19 cellular contexts compared by ENCODE assay signal in the genomic region with DNA sequence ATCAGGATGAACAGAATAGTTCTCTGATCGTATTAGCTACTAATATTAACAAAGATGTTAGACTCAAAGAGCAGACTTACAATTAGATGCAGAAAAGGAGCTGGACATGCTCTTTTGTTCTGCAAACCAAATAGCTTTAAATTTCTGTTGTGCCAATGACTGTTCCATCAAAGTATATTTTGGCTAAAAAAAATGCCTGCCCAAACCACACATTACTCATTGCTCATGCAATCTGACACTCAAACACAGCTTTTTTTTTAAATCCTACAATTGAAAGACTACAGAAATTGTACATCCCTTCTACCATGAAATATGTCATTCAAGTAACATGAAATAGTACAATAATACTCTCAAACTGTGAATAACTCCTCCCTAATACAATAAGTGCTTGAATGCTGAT. TPM values are rescaled to one million over a fixed set of nuclear protein-coding genes. Genes with fewer than 3 reads are reported as not detected.
DNase-seq lines count a peak whose midpoint lies in the region; ATAC-seq, FAIRE-seq and TF ChIP-seq lines count a peak whose summit lies in the region.
"Had no signal": no experiment of that assay in that cellular context is flagged by ENCODE, and none has a peak within 500 bp of the region (broad histone marks: within the 10 kb centered on the region; RNA-seq: fewer than 3 reads in every experiment).

No MANE protein-coding gene starts in this region.

- H3K4me1 Mint-ChIP-seq in activated T-cell treated with anti-CD3 and anti-CD28 coated beads, Interleukin-2, amount 50 U/mL, for 24 hours (ENCODE audit: low read depth), result no peaks in the 10 kb centered on the region
- H3K4me1 Mint-ChIP-seq: CD14-positive monocyte, T-cell had no signal

- H4K20me1 ChIP-seq in mammary epithelial cell (ENCODE audit: insufficient read depth, low read length), result no peaks in the 10 kb centered on the region

- dilution Hi-C loops in mammary epithelial cell (cut with HindIII; ENCODE audit: low sequenced_read_pairs), result no loop called here

- peaks cover 3% of the 10 kb centered on the region for H3K27me3 Mint-ChIP-seq in activated T-cell treated with anti-CD3 and anti-CD28 coated beads, Interleukin-2, amount 50 U/mL, for 24 hours

- WGBS in mammary epithelial cell (ENCODE audit: low coverage, missing lambda C conversion rate), result 70% methylated on average over 1 of the region's 1 CpG
- WGBS in small intestine, 3 donors, result 70 to 73% (median 73%) methylated on average over 1 of the region's 1 CpG

- H3K27me3 ChIP-seq in mammary epithelial cell (ENCODE audit: insufficient read depth, low read length) (no peaks in the 10 kb centered on the region), small intestine (ENCODE audit: control insufficient read depth in 2 of 2, insufficient read depth in 2 of 2, low read length in 2 of 2) (no peaks in the 10 kb centered on the region)
- H3K27me3 ChIP-seq: MG63 had no signal

- DNase-seq in EH (ENCODE audit: low read depth) (peak; percentile 15), LHCN-M2 (ENCODE audit: low read depth) (peak; percentile 52), mammary epithelial cell (peak; percentile 11), foreskin fibroblast (peak; percentile 19 to 65), small intestine (no peak), SHP77 (lab: John Stamatoyannopoulos, UW) (no peak)
- DNase-seq in activated T-cell treated with anti-CD3 and anti-CD28 coated beads, Interleukin-2, amount 50 U/mL, for 24 hours, result no peak
- DNase-seq: GOT3; KG1; MG63; NCI-H1092 treated with DMSO at 0.1 percent for 48 hours; NCI-H1694; NCI-H446; NK-92 treated with Interleukin-12 subunit alpha and Interleukin-12 subunit beta, amount 100 ng/mL, for 24 hours; OCI-M1; T-cell had no signal

- no peaks in the 10 kb centered on the region for H3K9me3 ChIP-seq in mammary epithelial cell (replicated peaks; ENCODE audit: insufficient read depth, low read length)
- H3K9me3 ChIP-seq in small intestine (ENCODE audit: control insufficient read depth, low read depth), result no peaks in the 10 kb centered on the region
- H3K9me3 ChIP-seq: MG63 had no signal

- no peak overlapping the region for H3K4me2 ChIP-seq in mammary epithelial cell (ENCODE audit: insufficient read depth, low read depth, low read length)

- intact Hi-C loops in mammary epithelial cell (cut with micrococcal nuclease), result no loop called here

- no peaks in the 10 kb centered on the region for H3K79me2 ChIP-seq in mammary epithelial cell (ENCODE audit: insufficient read depth, low read length)

- H3K4me3 Mint-ChIP-seq in activated T-cell treated with anti-CD3 and anti-CD28 coated beads, Interleukin-2, amount 50 U/mL, for 24 hours, result no peak overlapping the region
- H3K4me3 Mint-ChIP-seq: CD14-positive monocyte, T-cell had no signal

- no peak for ATAC-seq in HG03432 (IDR thresholded peaks at IDR 0.05; ENCODE audit: unreplicated experiment)
- ATAC-seq: HepG2, T-cell had no signal

- no peaks in the 10 kb centered on the region for H3K36me3 ChIP-seq in mammary epithelial cell (ENCODE audit: insufficient read depth, low read length)
- no peaks in the 10 kb centered on the region for H3K36me3 ChIP-seq in small intestine (ENCODE audit: control insufficient read depth in 2 of 2, insufficient read depth in 2 of 2, low read length in 2 of 2)
- H3K36me3 ChIP-seq: MG63 had no signal

- H3K9ac ChIP-seq in mammary epithelial cell (ENCODE audit: insufficient read depth, low read length), result no peak overlapping the region

- H3K27ac Mint-ChIP-seq in activated T-cell treated with anti-CD3 and anti-CD28 coated beads, Interleukin-2, amount 50 U/mL, for 24 hours, result no peak overlapping the region
- H3K27ac Mint-ChIP-seq: CD14-positive monocyte, T-cell had no signal

- BruUV-seq in mammary epithelial cell (replicated peaks; lab: Mats Ljungman, UMichigan), result no TSS peak

- in situ Hi-C loops in mammary epithelial cell (cut with MboI; ENCODE audit: low sequenced_read_pairs in 2 of 2), result no loop called here

- H3K36me3 Mint-ChIP-seq in activated T-cell treated with anti-CD3 and anti-CD28 coated beads, Interleukin-2, amount 50 U/mL, for 24 hours (ENCODE audit: low read depth), result no peaks in the 10 kb centered on the region
- H3K36me3 Mint-ChIP-seq: CD14-positive monocyte, T-cell had no signal

- TF ChIP-seq CTCF in mammary epithelial cell (conservative IDR thresholded peaks at IDR 0.05 in 1 of 2, IDR thresholded peaks at IDR 0.05 in 1 of 2; ENCODE audit: extremely low read depth in 1 of 2, insufficient read depth in 1 of 2, low read depth in 1 of 2, low read length in 2 of 2) (no peak), foreskin fibroblast (IDR thresholded peaks at IDR 0.05; ENCODE audit: low read depth, low read length) (no peak)

- peaks cover 2% of the 10 kb centered on the region for H3K9me3 Mint-ChIP-seq in activated T-cell treated with anti-CD3 and anti-CD28 coated beads, Interleukin-2, amount 50 U/mL, for 24 hours

- CTCF ChIA-PET in mammary epithelial cell (lab: Charles Lee; ENCODE audit: low non-redundant PET), result no interaction called here

- H3K4me3 ChIP-seq in mammary epithelial cell (replicated peaks in 1 of 3; ENCODE audit: insufficient read depth in 1 of 3, low read depth in 2 of 3, low read length in 3 of 3) (no peak overlapping the region), foreskin fibroblast (ENCODE audit: low read depth in 1 of 2, low read length in 2 of 2) (no peak overlapping the region), small intestine (ENCODE audit: low read depth in 1 of 2, low read length in 2 of 2) (no peak overlapping the region)
- H3K4me3 ChIP-seq: MG63 had no signal

- H3K4me1 ChIP-seq in mammary epithelial cell (ENCODE audit: insufficient read depth, low read length) (no peaks in the 10 kb centered on the region), small intestine (ENCODE audit: control insufficient read depth in 2 of 2, insufficient read depth in 1 of 2, low read depth in 1 of 2, low read length in 1 of 2) (no peaks in the 10 kb centered on the region)

- no peak for FAIRE-seq in small intestine (lab: Jason Lieb, UNC)
- FAIRE-seq: HepG2 had no signal

- H3K27ac ChIP-seq in mammary epithelial cell (ENCODE audit: insufficient read depth, low read depth, low read length), result no peak overlapping the region
- no peak overlapping the region for H3K27ac ChIP-seq in small intestine (ENCODE audit: low read depth in 1 of 2, low read length in 1 of 2)

- H2AFZ ChIP-seq in mammary epithelial cell (ENCODE audit: low read depth, low read length), result no peak overlapping the region

RNA-seq across cellular contexts. Expression of a gene that starts 48.6 kb away (rescaled TPM):
- total RNA-seq in LHCN-M2 (2014; rRNA removed) (6.1 and 7.2 TPM in 2 replicates), mammary epithelial cell (1 to 10 TPM in 1 of 2 donors, not detected in 1; 1.2 TPM)
- 2.0 TPM for polyA plus RNA-seq in LHCN-M2 (2012)
- polyA plus RNA-seq in mammary epithelial cell (0.05 TPM), small intestine (under 1 TPM in 1 of 3 donors, not detected in 2; 0.03 TPM)
- 0.26 TPM for polyA minus RNA-seq in mammary epithelial cell
- total RNA-seq: T-cell had no signal
- polyA plus RNA-seq: CD14-positive monocyte, HepG2 had no signal

RNA-seq across cellular contexts. Expression of a gene that starts 52.2 kb away (rescaled TPM):
- total RNA-seq in LHCN-M2 (2014; rRNA removed), result 33.2 and 56.0 TPM in 2 replicates
- 15.9 TPM for polyA plus RNA-seq in LHCN-M2 (2012)
- 10 to 100 TPM; 30.0 to 35.6 TPM for total RNA-seq in mammary epithelial cell
- 8.4 TPM for polyA plus RNA-seq in mammary epithelial cell
- 7.6 TPM for polyA minus RNA-seq in mammary epithelial cell
- polyA plus RNA-seq in small intestine, result 10 to 100 TPM in 1 of 3 donors, 1 to 10 TPM in 2; 9.4 to 13.4 (median 9.7) TPM

Comparison
In these comparisons a context has a peak if more than half of its experiments do, and no peak if none do; other contexts are left out.
1. DNase-seq: peak in EH (single experiment), LHCN-M2 (single experiment), mammary epithelial cell (single experiment) and foreskin fibroblast (2 of 2); none in activated T-cell treated with anti-CD3 and anti-CD28 coated beads, Interleukin-2, amount 50 U/mL, for 24 hours (single experiment), small intestine (single experiment) and SHP77 (0 of 2).